Comparison of ENCODE assay signal across 24 cellular contexts in the genomic region with DNA sequence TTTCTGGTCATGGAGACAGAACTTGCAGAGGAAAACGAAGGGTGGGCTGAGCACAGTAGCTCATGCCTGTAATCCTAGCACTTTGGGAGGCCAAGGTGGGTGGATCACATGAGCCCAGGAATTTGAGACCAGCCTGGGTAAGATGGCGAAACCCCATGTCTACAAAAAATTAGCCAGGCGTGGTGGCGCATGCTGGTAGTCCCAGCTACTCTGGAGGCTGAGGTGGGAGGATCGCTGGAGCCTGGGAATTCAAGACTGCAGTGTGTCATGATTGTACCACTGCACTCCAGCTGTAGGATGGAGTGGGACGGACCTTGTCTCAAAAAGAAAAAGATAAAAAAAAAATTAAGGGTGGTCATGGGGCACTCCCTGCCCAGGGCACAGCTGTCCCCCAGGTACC. TPM values are rescaled to one million over a fixed set of nuclear protein-coding genes. Genes with fewer than 3 reads are reported as not detected.
DNase-seq lines count a peak whose midpoint lies in the region; TF ChIP-seq lines count a peak whose summit lies in the region.
"Had no signal": no experiment of that assay in that cellular context is flagged by ENCODE, and none has a peak within 500 bp of the region (broad histone marks: within the 10 kb centered on the region; RNA-seq: fewer than 3 reads in every experiment).

No MANE protein-coding gene starts in this region.

- peak overlapping the region; percentile 59 for H3K27ac Mint-ChIP-seq in HFFc6
- H3K27ac Mint-ChIP-seq in chondrocyte (ENCODE audit: unreplicated experiment): peak overlapping the region; percentile 65
- H3K27ac Mint-ChIP-seq in nephron progenitor cell: peak overlapping the region; percentile 68
- H3K27ac Mint-ChIP-seq: activated CD4-positive, alpha-beta memory T cell treated with anti-CD3 and anti-CD28 coated beads, Interleukin-2, amount 10 ng/mL, durations not matched to agents 7 days and 5 days; activated naive CD4-positive, alpha-beta T cell treated with anti-CD3 and anti-CD28 coated beads, Interleukin-2, amount 10 ng/mL, durations not matched to agents 7 days and 5 days; endodermal cell had no signal

- H3K79me2 ChIP-seq in hepatocyte: peaks cover 68% of the 10 kb centered on the region

- TF ChIP-seq POLR2A in vagina (IDR thresholded peaks at IDR 0.05): no peak

- peaks cover 0 to 72% of the 10 kb centered on the region in 2 donors for H3K36me3 ChIP-seq in vagina
- peaks cover 38% of the 10 kb centered on the region for H3K36me3 ChIP-seq in effector memory CD4-positive, alpha-beta T cell (ENCODE audit: control insufficient read depth, insufficient read depth, low read length)
- H3K36me3 ChIP-seq in hepatocyte (replicated peaks; ENCODE audit: insufficient read depth, low read depth): no peaks in the 10 kb centered on the region

- TF ChIP-seq CTCF in HFFc6 (IDR thresholded peaks at IDR 0.05) (no peak), chondrocyte (IDR thresholded peaks at IDR 0.05) (no peak), nephron progenitor cell (IDR thresholded peaks at IDR 0.05) (no peak), vagina (IDR thresholded peaks at IDR 0.05) (no peak), hepatocyte (IDR thresholded peaks at IDR 0.05; ENCODE audit: poor library complexity) (no peak)

- H4K20me1 ChIP-seq in hepatocyte (ENCODE audit: insufficient read depth, poor library complexity, severe bottlenecking): peaks cover 57% of the 10 kb centered on the region

- no peaks in the 10 kb centered on the region for H3K27me3 ChIP-seq in vagina
- no peaks in the 10 kb centered on the region for H3K27me3 ChIP-seq in effector memory CD4-positive, alpha-beta T cell (replicated peaks; ENCODE audit: control insufficient read depth, insufficient read depth, low read length, poor library complexity, severe bottlenecking)
- no peaks in the 10 kb centered on the region for H3K27me3 ChIP-seq in hepatocyte
- H3K27me3 ChIP-seq: right atrium auricular region had no signal

- H3K27me3 Mint-ChIP-seq in HFFc6 (ENCODE audit: insufficient read depth) (peaks cover 5% of the 10 kb centered on the region), chondrocyte (ENCODE audit: low read depth) (no peaks in the 10 kb centered on the region), nephron progenitor cell (ENCODE audit: low read depth, poor library complexity) (peaks cover 2% of the 10 kb centered on the region)
- H3K27me3 Mint-ChIP-seq: activated CD4-positive, alpha-beta memory T cell treated with anti-CD3 and anti-CD28 coated beads, Interleukin-2, amount 10 ng/mL, durations not matched to agents 7 days and 5 days; activated naive CD4-positive, alpha-beta T cell treated with anti-CD3 and anti-CD28 coated beads, Interleukin-2, amount 10 ng/mL, durations not matched to agents 7 days and 5 days had no signal

- H3K4me1 Mint-ChIP-seq in HFFc6 (ENCODE audit: low read depth): peaks cover 35% of the 10 kb centered on the region
- H3K4me1 Mint-ChIP-seq in chondrocyte (ENCODE audit: low read depth): peaks cover 47% of the 10 kb centered on the region
- peaks cover 31% of the 10 kb centered on the region for H3K4me1 Mint-ChIP-seq in nephron progenitor cell

- peaks cover 59% of the 10 kb centered on the region for H3K36me3 Mint-ChIP-seq in HFFc6 (ENCODE audit: low read depth)
- H3K36me3 Mint-ChIP-seq in chondrocyte (ENCODE audit: low read depth): peaks cover 50% of the 10 kb centered on the region
- H3K36me3 Mint-ChIP-seq in nephron progenitor cell (ENCODE audit: low read depth): peaks cover 49% of the 10 kb centered on the region

- H3K9me3 ChIP-seq in vagina (no peaks in the 10 kb centered on the region), hepatocyte (ENCODE audit: low read depth) (no peaks in the 10 kb centered on the region)
- no peaks in the 10 kb centered on the region for H3K9me3 ChIP-seq in effector memory CD4-positive, alpha-beta T cell (ENCODE audit: control insufficient read depth, low read length)
- H3K9me3 ChIP-seq: right atrium auricular region had no signal

- H3K4me3 Mint-ChIP-seq in HFFc6 (peak overlapping the region; percentile 50), chondrocyte (ENCODE audit: unreplicated experiment) (peak overlapping the region; percentile 19), nephron progenitor cell (no peak overlapping the region)
- H3K4me3 Mint-ChIP-seq: activated CD4-positive, alpha-beta memory T cell treated with anti-CD3 and anti-CD28 coated beads, Interleukin-2, amount 10 ng/mL, durations not matched to agents 7 days and 5 days; activated naive CD4-positive, alpha-beta T cell treated with anti-CD3 and anti-CD28 coated beads, Interleukin-2, amount 10 ng/mL, durations not matched to agents 7 days and 5 days; endodermal cell; immature natural killer cell had no signal

- H3K4me1 ChIP-seq in vagina (peaks cover 79% of the 10 kb centered on the region), hepatocyte (ENCODE audit: insufficient read depth) (peaks cover 23% of the 10 kb centered on the region)
- peaks cover 9% of the 10 kb centered on the region for H3K4me1 ChIP-seq in effector memory CD4-positive, alpha-beta T cell (ENCODE audit: control insufficient read depth, insufficient read depth, low read length, poor library complexity, severe bottlenecking)

- peak overlapping the region; percentile 99 for H3K27ac ChIP-seq in vagina
- H3K27ac ChIP-seq in effector memory CD4-positive, alpha-beta T cell (ENCODE audit: insufficient read depth, low read length, poor library complexity, severe bottlenecking): no peak overlapping the region
- H3K27ac ChIP-seq in hepatocyte: no peak overlapping the region
- H3K27ac ChIP-seq: right atrium auricular region had no signal

- H3K9me2 ChIP-seq in hepatocyte (replicated peaks; ENCODE audit: insufficient read depth): no peaks in the 10 kb centered on the region

- H2AFZ ChIP-seq in hepatocyte: no peak overlapping the region

- no peaks in the 10 kb centered on the region for H3K9me3 Mint-ChIP-seq in HFFc6
- H3K9me3 Mint-ChIP-seq in chondrocyte (ENCODE audit: low read depth): no peaks in the 10 kb centered on the region
- H3K9me3 Mint-ChIP-seq in nephron progenitor cell: no peaks in the 10 kb centered on the region
- H3K9me3 Mint-ChIP-seq: activated CD4-positive, alpha-beta memory T cell treated with anti-CD3 and anti-CD28 coated beads, Interleukin-2, amount 10 ng/mL, durations not matched to agents 7 days and 5 days; activated naive CD4-positive, alpha-beta T cell treated with anti-CD3 and anti-CD28 coated beads, Interleukin-2, amount 10 ng/mL, durations not matched to agents 7 days and 5 days; endodermal cell; immature natural killer cell had no signal

- no peak for DNase-seq in HFFc6
- DNase-seq in chondrocyte (ENCODE audit: low spot score): no peak
- no peak for DNase-seq in nephron progenitor cell
- DNase-seq in vagina (ENCODE audit: extremely low spot score in 2 of 2): no peak
- no peak for DNase-seq in NCI-H2227 treated with DMSO at 0.1 percent for 48 hours (lab: John Stamatoyannopoulos, UW)
- DNase-seq in effector memory CD4-positive, alpha-beta T cell: no peak
- no peak for DNase-seq in hepatocyte (ENCODE audit: low spot score)
- DNase-seq: activated CD4-positive, alpha-beta memory T cell treated with anti-CD3 and anti-CD28 coated beads, Interleukin-2, amount 10 ng/mL, durations not matched to agents 7 days and 5 days; activated CD8-positive, alpha-beta memory T cell treated with anti-CD3 and anti-CD28 coated beads, Interleukin-2, amount 50 U/mL, for 4 hours; activated naive CD4-positive, alpha-beta T cell treated with anti-CD3 and anti-CD28 coated beads, Interleukin-2, amount 10 ng/mL, durations not matched to agents 7 days and 5 days; caudate nucleus; endodermal cell; immature natural killer cell; left cardiac atrium; mammary epithelial cell; MV-4-11; NCI-H1436; NCI-H2107; NCI-H446 treated with DMSO at 0.1 percent for 48 hours; NCI-H774; stimulated activated CD4-positive, alpha-beta T cell treated with anti-CD3 and anti-CD28 coated beads, Interleukin-1b, Interleukin-23, amount 100 ng/mL, for 48 hours; stimulated activated naive CD4-positive, alpha-beta T cell treated with Interleukin-2 at 50 U/mL for 16 hours; SW 1271 had no signal

- intact Hi-C loops in vagina (cut with DNase I): no loop called here

- no peak overlapping the region for H3K4me2 ChIP-seq in hepatocyte

- WGBS in hepatocyte (ENCODE audit: low lambda C conversion rate, missing lambda C conversion rate): 98% methylated on average over 6 of the region's 6 CpGs

- H3K4me3 ChIP-seq in vagina: no peak overlapping the region
- no peak overlapping the region for H3K4me3 ChIP-seq in effector memory CD4-positive, alpha-beta T cell (ENCODE audit: insufficient read depth, low read depth, low read length, poor library complexity, severe bottlenecking)
- no peak overlapping the region for H3K4me3 ChIP-seq in hepatocyte
- H3K4me3 ChIP-seq: right atrium auricular region had no signal

RNA-seq across cellular contexts. Expression of a gene that starts 5.9 kb away (rescaled TPM):
- 100 to 1,000 TPM; 527 to 680 (median 557) TPM for total RNA-seq in HFFc6 (2021; fragmentation: NEBNext Ultra II Directional; extraction: Animal tissue kit (Norgen Biotek cat#: 25700))
- 1,000 to 1,204 TPM (median 1,170 TPM) in 3 replicates for total RNA-seq in chondrocyte
- total RNA-seq in vagina: 257 TPM
- total RNA-seq in hepatocyte: 709 and 805 TPM in 2 replicates
- polyA plus RNA-seq in hepatocyte: 479 and 492 TPM in 2 replicates

RNA-seq across cellular contexts. Expression of a gene that starts 42.2 kb away (rescaled TPM):
- total RNA-seq in HFFc6 (2021; fragmentation: NEBNext Ultra II Directional; extraction: Animal tissue kit (Norgen Biotek cat#: 25700)): 1 to 10 TPM; 2.5 to 5.7 (median 4.2) TPM
- total RNA-seq in chondrocyte: 8.9 to 12.6 TPM (median 11.3 TPM) in 3 replicates
- 36.6 TPM for total RNA-seq in vagina
- 5.2 and 7.3 TPM in 2 replicates for total RNA-seq in hepatocyte
- 6.3 and 8.9 TPM in 2 replicates for polyA plus RNA-seq in hepatocyte
